ENCODE assay signal across 1 cellular context in the genomic region with DNA sequence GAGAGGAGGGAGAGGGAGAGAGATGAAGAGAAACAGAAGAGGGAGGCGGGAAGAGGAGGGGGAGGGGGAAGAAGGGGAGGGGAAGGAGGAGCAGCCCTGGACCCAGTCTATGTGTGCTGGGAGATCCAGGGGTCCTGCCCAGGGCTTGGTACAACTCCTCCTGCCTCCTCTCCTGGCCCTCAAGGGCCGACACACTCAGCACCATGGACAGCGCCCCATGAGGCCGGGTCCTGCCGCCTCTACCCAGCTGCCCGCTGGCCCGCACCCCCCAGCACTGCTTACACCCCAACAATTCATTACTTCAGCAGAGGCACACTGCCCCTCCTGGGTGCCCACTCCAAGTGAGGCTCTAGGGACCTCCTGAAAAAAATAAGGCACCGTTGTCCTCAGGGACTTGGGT.
TF ChIP-seq lines count a peak whose summit lies in the region.

No MANE protein-coding gene starts in this region.

TF ChIP-seq in Ishikawa, 13 proteins besides CTCF, POLR2A, EP300 and RAD21:
- TF ChIP-seq, protein P1, sequence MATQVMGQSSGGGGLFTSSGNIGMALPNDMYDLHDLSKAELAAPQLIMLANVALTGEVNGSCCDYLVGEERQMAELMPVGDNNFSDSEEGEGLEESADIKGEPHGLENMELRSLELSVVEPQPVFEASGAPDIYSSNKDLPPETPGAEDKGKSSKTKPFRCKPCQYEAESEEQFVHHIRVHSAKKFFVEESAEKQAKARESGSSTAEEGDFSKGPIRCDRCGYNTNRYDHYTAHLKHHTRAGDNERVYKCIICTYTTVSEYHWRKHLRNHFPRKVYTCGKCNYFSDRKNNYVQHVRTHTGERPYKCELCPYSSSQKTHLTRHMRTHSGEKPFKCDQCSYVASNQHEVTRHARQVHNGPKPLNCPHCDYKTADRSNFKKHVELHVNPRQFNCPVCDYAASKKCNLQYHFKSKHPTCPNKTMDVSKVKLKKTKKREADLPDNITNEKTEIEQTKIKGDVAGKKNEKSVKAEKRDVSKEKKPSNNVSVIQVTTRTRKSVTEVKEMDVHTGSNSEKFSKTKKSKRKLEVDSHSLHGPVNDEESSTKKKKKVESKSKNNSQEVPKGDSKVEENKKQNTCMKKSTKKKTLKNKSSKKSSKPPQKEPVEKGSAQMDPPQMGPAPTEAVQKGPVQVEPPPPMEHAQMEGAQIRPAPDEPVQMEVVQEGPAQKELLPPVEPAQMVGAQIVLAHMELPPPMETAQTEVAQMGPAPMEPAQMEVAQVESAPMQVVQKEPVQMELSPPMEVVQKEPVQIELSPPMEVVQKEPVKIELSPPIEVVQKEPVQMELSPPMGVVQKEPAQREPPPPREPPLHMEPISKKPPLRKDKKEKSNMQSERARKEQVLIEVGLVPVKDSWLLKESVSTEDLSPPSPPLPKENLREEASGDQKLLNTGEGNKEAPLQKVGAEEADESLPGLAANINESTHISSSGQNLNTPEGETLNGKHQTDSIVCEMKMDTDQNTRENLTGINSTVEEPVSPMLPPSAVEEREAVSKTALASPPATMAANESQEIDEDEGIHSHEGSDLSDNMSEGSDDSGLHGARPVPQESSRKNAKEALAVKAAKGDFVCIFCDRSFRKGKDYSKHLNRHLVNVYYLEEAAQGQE (IDR thresholded peaks at IDR 0.05; ENCODE audit: low read depth), result peak; percentile 78
